In the genomic region with DNA sequence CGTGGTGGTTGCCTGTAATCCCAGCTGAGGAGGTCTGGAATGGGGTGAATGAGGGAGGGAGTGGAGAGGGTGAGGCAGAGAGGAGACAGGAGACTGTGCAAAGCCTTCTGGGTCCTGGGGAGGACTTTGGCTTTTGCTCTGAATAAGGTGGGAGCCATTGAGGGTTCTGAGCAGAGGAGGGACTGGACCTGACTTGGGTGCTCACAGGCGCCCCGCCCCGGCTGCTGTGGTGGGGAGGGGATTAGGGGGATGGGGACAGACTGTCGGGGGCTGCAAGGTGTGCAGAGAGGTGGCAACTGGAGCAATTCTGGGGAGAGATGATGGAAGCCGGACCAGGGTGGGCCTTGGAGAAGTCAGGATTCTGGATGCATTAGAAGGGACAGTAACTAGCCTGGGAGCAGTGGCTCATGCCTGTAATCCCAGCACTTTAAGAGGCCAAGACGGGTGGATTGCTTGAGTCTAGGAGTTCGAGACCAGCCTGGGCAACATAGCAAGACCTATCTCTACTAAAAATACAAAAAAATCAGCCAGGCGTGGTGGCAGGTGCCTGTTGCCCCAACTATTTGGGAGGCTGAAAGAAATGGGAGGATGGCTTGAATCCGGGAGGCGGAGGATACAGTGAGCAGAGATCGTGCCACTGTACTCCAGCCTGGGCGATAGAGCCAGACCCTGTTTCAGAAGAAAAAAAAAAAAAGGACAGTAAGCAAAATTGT, we compare ENCODE assay signal across 9 cellular contexts. TPM values are rescaled to one million over a fixed set of nuclear protein-coding genes. Genes with fewer than 3 reads are reported as not detected.
A peak's percentile ranks its signal among the peaks of the same experiment; 100 is the strongest.
DNase-seq lines count a peak whose midpoint lies in the region; ATAC-seq, FAIRE-seq and TF ChIP-seq lines count a peak whose summit lies in the region.
"Had no signal": no experiment of that assay in that cellular context is flagged by ENCODE, and none has a peak within 500 bp of the region (broad histone marks: within the 10 kb centered on the region; RNA-seq: fewer than 3 reads in every experiment).

No MANE protein-coding gene starts in this region.

- peaks cover 16% of the 10 kb centered on the region for H3K27me3 ChIP-seq in CD4-positive, alpha-beta T cell (ENCODE audit: control insufficient read depth, insufficient read depth, low read length)
- H3K27me3 ChIP-seq in PC-9 (ENCODE audit: insufficient read depth, low read depth) (no peaks in the 10 kb centered on the region), pancreas (no peaks in the 10 kb centered on the region), MM.1S (replicated peaks; ENCODE audit: insufficient read depth, low read length) (peaks cover 23% of the 10 kb centered on the region)

- BruUV-seq in PC-9 (replicated peaks; lab: Mats Ljungman, UMichigan): no TSS peak

- TF ChIP-seq CTCF in CD4-positive, alpha-beta T cell (IDR thresholded peaks at IDR 0.05): no peak
- TF ChIP-seq CTCF in PC-9 (conservative IDR thresholded peaks at IDR 0.05) (no peak), pancreas (IDR thresholded peaks at IDR 0.05) (no peak), MM.1S (IDR thresholded peaks at IDR 0.05; ENCODE audit: low read length) (no peak)

- H3K27me3 Mint-ChIP-seq in CD4-positive, alpha-beta T cell: peaks cover 20% of the 10 kb centered on the region
- peaks cover 15% of the 10 kb centered on the region in 2 donors for H3K27me3 Mint-ChIP-seq in effector memory CD8-positive, alpha-beta T cell

- intact Hi-C loops in CD4-positive, alpha-beta T cell (cut with DNase I, micrococcal nuclease): loop anchor here in 1 of 2 experiments (1.0 to 5.0 kb wide), 3 partner anchors 11 to 584 kb away; no protein-coding TSS in a partner anchor
- intact Hi-C loops in PC-9 (cut with micrococcal nuclease; ENCODE audit: unreplicated experiment) (loop anchor here (5.0 kb wide), 1 partner anchor 129 kb away; no protein-coding TSS in a partner anchor), pancreas (cut with DNase I) (loop anchor here in 2 of 3 donors (5.0 kb wide), 2 partner anchors 74 to 264 kb away; no protein-coding TSS in a partner anchor)

- H3K4me1 Mint-ChIP-seq in CD4-positive, alpha-beta T cell (ENCODE audit: low read depth): peaks cover 34% of the 10 kb centered on the region
- peaks cover 28 to 31% of the 10 kb centered on the region in 2 donors for H3K4me1 Mint-ChIP-seq in effector memory CD8-positive, alpha-beta T cell (ENCODE audit: low read depth in 2 of 2)

- no peaks in the 10 kb centered on the region for H3K9me3 Mint-ChIP-seq in CD4-positive, alpha-beta T cell
- H3K9me3 Mint-ChIP-seq in effector memory CD8-positive, alpha-beta T cell: no peaks in the 10 kb centered on the region

- no peaks in the 10 kb centered on the region for H4K20me1 ChIP-seq in PC-9 (ENCODE audit: insufficient read depth)
- no peaks in the 10 kb centered on the region for H4K20me1 ChIP-seq in MM.1S (ENCODE audit: insufficient read depth, low read length)

- H3K9ac ChIP-seq in MM.1S (ENCODE audit: low read length): no peak overlapping the region

- peak overlapping the region; percentile 99 for H3K4me2 ChIP-seq in PC-9
- H3K4me2 ChIP-seq in MM.1S (ENCODE audit: low read depth, low read length): no peak overlapping the region

- no peaks in the 10 kb centered on the region for H3K36me3 Mint-ChIP-seq in CD4-positive, alpha-beta T cell (ENCODE audit: low read depth)
- peaks cover 21% of the 10 kb centered on the region for H3K36me3 Mint-ChIP-seq in effector memory CD8-positive, alpha-beta T cell (ENCODE audit: insufficient read depth)

- H3K4me3 ChIP-seq in PC-9 (no peak overlapping the region), pancreas (no peak overlapping the region), MM.1S (ENCODE audit: low read length) (no peak overlapping the region)

- peaks cover 73% of the 10 kb centered on the region for H3F3A ChIP-seq in PC-9 (ENCODE audit: insufficient read depth, low read depth)
- H3F3A ChIP-seq in MM.1S (ENCODE audit: insufficient read depth, low read length): no peaks in the 10 kb centered on the region

- H3K9me2 ChIP-seq in PC-9 (ENCODE audit: insufficient read depth): no peaks in the 10 kb centered on the region
- no peaks in the 10 kb centered on the region for H3K9me2 ChIP-seq in MM.1S (replicated peaks; ENCODE audit: insufficient read depth, low read length)

- ATAC-seq in CD4-positive, alpha-beta T cell (ENCODE audit: poor library complexity): no peak
- no peak for ATAC-seq in effector memory CD8-positive, alpha-beta T cell (replicated peaks)
- ATAC-seq in pancreas (no peak), GM18858 (IDR thresholded peaks at IDR 0.05; ENCODE audit: unreplicated experiment) (no peak), HG02678 (IDR thresholded peaks at IDR 0.05; ENCODE audit: unreplicated experiment) (no peak)

- H2AFZ ChIP-seq in PC-9: no peak overlapping the region
- H2AFZ ChIP-seq in MM.1S (ENCODE audit: low read length): no peak overlapping the region

- POLR2A ChIA-PET in CD4-positive, alpha-beta T cell (lab: Charles Lee): interaction anchor here (2.0 to 7.2 kb wide), 5 partner anchors 14 to 96 kb away, joined by 7 to 85 read pairs (median 22); a partner anchor contains a TSS
- POLR2A ChIA-PET in PC-9 (lab: Charles Lee; ENCODE audit: unreplicated experiment): interaction anchor here (0.5 to 2.0 kb wide), 11 partner anchors 9 to 276 kb away, joined by 3 to 39 read pairs (median 5); a partner anchor contains a TSS

- WGBS in pancreas, 2 donors: 80 to 89% methylated on average over 13 of the region's 13 CpGs

- H3K4me3 Mint-ChIP-seq in CD4-positive, alpha-beta T cell: peak overlapping the region; percentile 94
- peak overlapping the region; percentile 93 to 95 for H3K4me3 Mint-ChIP-seq in effector memory CD8-positive, alpha-beta T cell

- CTCF ChIA-PET in CD4-positive, alpha-beta T cell (lab: Charles Lee): interaction anchor here (2.1 to 2.9 kb wide), 6 partner anchors 10 to 87 kb away, joined by 18 to 78 read pairs (median 42); a partner anchor contains a TSS
- CTCF ChIA-PET in PC-9 (lab: Charles Lee): interaction anchor here (0.7 kb wide), 2 partner anchors 14 to 145 kb away, joined by 6 to 8 read pairs; no protein-coding TSS in a partner anchor

- H3K36me3 ChIP-seq in PC-9 (ENCODE audit: low read depth) (no peaks in the 10 kb centered on the region), pancreas (no peaks in the 10 kb centered on the region), MM.1S (replicated peaks; ENCODE audit: insufficient read depth, low read length) (no peaks in the 10 kb centered on the region)

- no peaks in the 10 kb centered on the region for H3K9me3 ChIP-seq in CD4-positive, alpha-beta T cell (ENCODE audit: control insufficient read depth, low read length)
- H3K9me3 ChIP-seq in PC-9 (ENCODE audit: insufficient read depth, low read depth): no peaks in the 10 kb centered on the region
- no peaks in the 10 kb centered on the region for H3K9me3 ChIP-seq in pancreas
- H3K9me3 ChIP-seq in MM.1S (replicated peaks; ENCODE audit: insufficient read depth, low read length): no peaks in the 10 kb centered on the region

- no peak for DNase-seq in CD4-positive, alpha-beta T cell
- DNase-seq in PC-9 (peak in 1 of 2 experiments; percentile 12), pancreas (peak in 1 of 6 donors; percentile 50), MM.1S (no peak), SIG-M5 (lab: John Stamatoyannopoulos, UW) (no peak)
- DNase-seq in effector memory CD8-positive, alpha-beta T cell: no peak
- DNase-seq: NCI-H2029 treated with DMSO at 0.1 percent for 48 hours had no signal

- peak overlapping the region; percentile 86 for H3K27ac Mint-ChIP-seq in CD4-positive, alpha-beta T cell
- peak overlapping the region; percentile 100 for H3K27ac Mint-ChIP-seq in effector memory CD8-positive, alpha-beta T cell

- H3K4me1 ChIP-seq in PC-9 (replicated peaks; ENCODE audit: insufficient read depth): peaks cover 20% of the 10 kb centered on the region
- peaks cover 0 to 8% (median 5%) of the 10 kb centered on the region in 3 donors for H3K4me1 ChIP-seq in pancreas
- peaks cover 5% of the 10 kb centered on the region; the same call in 1 of the 2 replicates for H3K4me1 ChIP-seq in MM.1S (ENCODE audit: low read length)

- FAIRE-seq in pancreas (lab: Jason Lieb, UNC): no peak

- no peak overlapping the region for H3K27ac ChIP-seq in CD4-positive, alpha-beta T cell (ENCODE audit: low read depth, low read length)
- H3K27ac ChIP-seq in PC-9 (peak overlapping the region; percentile 88), pancreas (peak overlapping the region; percentile 59 to 87 (median 75)), MM.1S (ENCODE audit: low read length) (no peak overlapping the region)

- H3K79me2 ChIP-seq in PC-9 (ENCODE audit: low read depth) (no peaks in the 10 kb centered on the region), MM.1S (ENCODE audit: low read length) (no peaks in the 10 kb centered on the region)

RNA-seq across cellular contexts. Expression of a gene that starts 16.1 kb away (rescaled TPM):
- total RNA-seq in CD4-positive, alpha-beta T cell: under 1 TPM in 1 of 2 experiments, not detected in 1; 0.87 TPM
- total RNA-seq in PC-9 (2021) (1.7 and 2.1 TPM in 2 replicates), pancreas (1 to 10 TPM in 1 of 6 donors, under 1 TPM in 3, not detected in 2; 0.39 to 1.4 (median 0.62) TPM)
- 1 to 10 TPM in 1 of 2 donors, under 1 TPM in 1; 0.65 to 3.1 TPM for polyA plus RNA-seq in pancreas

RNA-seq across cellular contexts. Expression of a gene that starts 45.1 kb away (rescaled TPM):
- total RNA-seq in CD4-positive, alpha-beta T cell: 1 to 10 TPM; 1.1 to 1.3 TPM
- total RNA-seq in PC-9 (2021) (13.7 and 13.9 TPM in 2 replicates), pancreas (1 to 10 TPM; 2.6 to 4.5 (median 3.9) TPM)
- 10 to 100 TPM in 1 of 2 donors, 1 to 10 TPM in 1; 8.1 to 15.3 TPM for polyA plus RNA-seq in pancreas

RNA-seq across cellular contexts. Expression of a gene that starts 45.2 kb away (rescaled TPM):
- 10 to 100 TPM; 16.4 to 16.9 TPM for total RNA-seq in CD4-positive, alpha-beta T cell
- 55.1 and 55.8 TPM in 2 replicates for total RNA-seq in PC-9 (2021)
- 10 to 100 TPM; 23.0 to 29.7 (median 26.2) TPM for total RNA-seq in pancreas
- polyA plus RNA-seq in pancreas: 10 to 100 TPM; 57.5 to 78.6 TPM

Comparison
In these comparisons a context has a peak if more than half of its experiments do, and no peak if none do; other contexts are left out.
1. H3K27ac ChIP-seq: peak in PC-9 (single experiment) and pancreas (4 of 4); none in CD4-positive, alpha-beta T cell (single experiment) and MM.1S (single experiment).